1 cellular context compared by ENCODE assay signal in the genomic region with DNA sequence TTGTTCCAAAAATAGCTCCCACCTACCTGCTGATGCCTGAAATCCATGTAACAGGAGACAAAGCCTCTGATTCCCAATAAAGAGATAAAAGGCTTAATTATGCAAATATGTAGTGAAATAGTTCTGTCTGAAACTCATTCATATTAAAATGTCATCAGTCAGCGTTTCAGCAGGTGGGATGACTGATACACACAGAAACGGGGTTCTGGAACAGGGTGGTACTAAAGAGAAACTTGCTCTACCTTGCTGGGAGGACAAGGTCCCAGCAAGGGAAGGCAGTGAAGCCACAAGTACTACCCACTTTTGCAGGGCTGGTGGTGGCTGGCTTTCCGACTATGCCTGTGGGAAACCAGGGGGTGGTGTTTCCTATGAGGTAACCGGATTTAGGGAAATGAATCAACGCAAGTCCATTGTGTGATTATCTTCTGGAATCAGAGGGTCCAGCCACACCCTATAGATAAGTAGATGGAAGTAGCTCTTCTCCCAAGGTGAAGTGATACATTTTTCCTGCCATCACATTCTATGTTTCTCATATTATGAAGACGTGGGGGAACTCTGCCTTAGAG.
TF ChIP-seq lines count a peak whose summit lies in the region.

No MANE protein-coding gene starts in this region.

TF ChIP-seq in H1, 55 proteins besides CTCF, POLR2A, EP300 and RAD21:
- no peak for TF ChIP-seq TEAD4 (IDR thresholded peaks at IDR 0.05; ENCODE audit: low read depth, low read length)
- no peak for TF ChIP-seq TAF1 (IDR thresholded peaks at IDR 0.05; ENCODE audit: low read depth, low read length)
- TF ChIP-seq POLR2AphosphoS5 (IDR thresholded peaks at IDR 0.05; ENCODE audit: low read depth, low read length): no peak
- TF ChIP-seq TBP (IDR thresholded peaks at IDR 0.05; ENCODE audit: low read depth, low read length): no peak
- no peak for TF ChIP-seq MAFK (IDR thresholded peaks at IDR 0.05; ENCODE audit: low read depth, low read length)
- no peak for TF ChIP-seq HDAC6 (IDR thresholded peaks at IDR 0.05; ENCODE audit: low read depth, low read length)
- TF ChIP-seq RXRA (IDR thresholded peaks at IDR 0.05; ENCODE audit: insufficient read depth, low read depth, low read length): no peak
- no peak for TF ChIP-seq BCL11A (IDR thresholded peaks at IDR 0.05; ENCODE audit: low read depth in 2 of 2, low read length in 2 of 2)
- no peak for TF ChIP-seq KDM1A (IDR thresholded peaks at IDR 0.05; ENCODE audit: borderline replicate concordance, low read length)
- no peak for TF ChIP-seq BRCA1 (IDR thresholded peaks at IDR 0.05; ENCODE audit: low read depth, low read length)
- TF ChIP-seq KDM4A (IDR thresholded peaks at IDR 0.05; ENCODE audit: low read depth, low read length, severe bottlenecking): no peak
- TF ChIP-seq PHF8 (conservative IDR thresholded peaks at IDR 0.05; ENCODE audit: low read depth, low read length): no peak
- TF ChIP-seq KDM5A (IDR thresholded peaks at IDR 0.05; ENCODE audit: low read length): no peak
- TF ChIP-seq POU5F1 (IDR thresholded peaks at IDR 0.05; ENCODE audit: low read depth, low read length): no peak
- no peak for TF ChIP-seq YY1 (IDR thresholded peaks at IDR 0.05; ENCODE audit: low read depth, low read length)
- no peak for TF ChIP-seq SAP30 (IDR thresholded peaks at IDR 0.05; ENCODE audit: insufficient read depth, insufficient replicate concordance, low read length)
- no peak for TF ChIP-seq ASH2L (IDR thresholded peaks at IDR 0.05; ENCODE audit: low read length)
- no peak for TF ChIP-seq TAF7 (optimal IDR thresholded peaks at IDR 0.05; ENCODE audit: borderline replicate concordance, low read depth, low read length)
- no peak for TF ChIP-seq TCF12 (IDR thresholded peaks at IDR 0.05; ENCODE audit: low read depth, low read length)
